Comparison of ENCODE assay signal across 2 cellular contexts in the genomic region with DNA sequence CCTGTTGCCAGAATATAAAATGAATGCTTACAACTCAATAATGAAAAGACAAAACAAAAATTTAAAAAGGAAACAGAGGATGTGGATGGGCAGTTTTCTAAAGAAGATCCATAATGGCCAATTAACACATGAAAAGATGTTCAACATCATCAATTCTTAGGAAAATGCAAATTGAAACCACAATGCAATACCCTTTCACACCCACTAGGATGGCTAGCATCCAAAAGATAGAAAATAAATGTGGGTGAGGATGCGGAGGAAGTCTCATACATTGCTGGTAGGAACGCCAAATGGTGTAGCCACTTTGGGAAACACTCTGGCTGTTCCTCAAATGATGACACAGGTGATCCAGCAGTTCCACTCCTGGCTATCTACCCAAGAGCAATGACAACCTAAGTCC.
TF ChIP-seq lines count a peak whose summit lies in the region.

No MANE protein-coding gene starts in this region.

TF ChIP-seq in HCT116, 20 proteins besides CTCF, POLR2A, EP300 and RAD21:
- no peak for TF ChIP-seq EGR1 (IDR thresholded peaks at IDR 0.05; ENCODE audit: low read depth)

TF ChIP-seq in H1, 55 proteins besides CTCF, POLR2A, EP300 and RAD21:
- TF ChIP-seq, protein P1, sequence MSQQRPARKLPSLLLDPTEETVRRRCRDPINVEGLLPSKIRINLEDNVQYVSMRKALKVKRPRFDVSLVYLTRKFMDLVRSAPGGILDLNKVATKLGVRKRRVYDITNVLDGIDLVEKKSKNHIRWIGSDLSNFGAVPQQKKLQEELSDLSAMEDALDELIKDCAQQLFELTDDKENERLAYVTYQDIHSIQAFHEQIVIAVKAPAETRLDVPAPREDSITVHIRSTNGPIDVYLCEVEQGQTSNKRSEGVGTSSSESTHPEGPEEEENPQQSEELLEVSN (IDR thresholded peaks at IDR 0.05): no peak
- no peak for TF ChIP-seq EGR1 (IDR thresholded peaks at IDR 0.05; ENCODE audit: borderline replicate concordance, low read depth, low read length)
- no peak for TF ChIP-seq SP1 (IDR thresholded peaks at IDR 0.05; ENCODE audit: low read depth, low read length)
- TF ChIP-seq JUND (IDR thresholded peaks at IDR 0.05; ENCODE audit: low read length): no peak
- TF ChIP-seq, protein P2, sequence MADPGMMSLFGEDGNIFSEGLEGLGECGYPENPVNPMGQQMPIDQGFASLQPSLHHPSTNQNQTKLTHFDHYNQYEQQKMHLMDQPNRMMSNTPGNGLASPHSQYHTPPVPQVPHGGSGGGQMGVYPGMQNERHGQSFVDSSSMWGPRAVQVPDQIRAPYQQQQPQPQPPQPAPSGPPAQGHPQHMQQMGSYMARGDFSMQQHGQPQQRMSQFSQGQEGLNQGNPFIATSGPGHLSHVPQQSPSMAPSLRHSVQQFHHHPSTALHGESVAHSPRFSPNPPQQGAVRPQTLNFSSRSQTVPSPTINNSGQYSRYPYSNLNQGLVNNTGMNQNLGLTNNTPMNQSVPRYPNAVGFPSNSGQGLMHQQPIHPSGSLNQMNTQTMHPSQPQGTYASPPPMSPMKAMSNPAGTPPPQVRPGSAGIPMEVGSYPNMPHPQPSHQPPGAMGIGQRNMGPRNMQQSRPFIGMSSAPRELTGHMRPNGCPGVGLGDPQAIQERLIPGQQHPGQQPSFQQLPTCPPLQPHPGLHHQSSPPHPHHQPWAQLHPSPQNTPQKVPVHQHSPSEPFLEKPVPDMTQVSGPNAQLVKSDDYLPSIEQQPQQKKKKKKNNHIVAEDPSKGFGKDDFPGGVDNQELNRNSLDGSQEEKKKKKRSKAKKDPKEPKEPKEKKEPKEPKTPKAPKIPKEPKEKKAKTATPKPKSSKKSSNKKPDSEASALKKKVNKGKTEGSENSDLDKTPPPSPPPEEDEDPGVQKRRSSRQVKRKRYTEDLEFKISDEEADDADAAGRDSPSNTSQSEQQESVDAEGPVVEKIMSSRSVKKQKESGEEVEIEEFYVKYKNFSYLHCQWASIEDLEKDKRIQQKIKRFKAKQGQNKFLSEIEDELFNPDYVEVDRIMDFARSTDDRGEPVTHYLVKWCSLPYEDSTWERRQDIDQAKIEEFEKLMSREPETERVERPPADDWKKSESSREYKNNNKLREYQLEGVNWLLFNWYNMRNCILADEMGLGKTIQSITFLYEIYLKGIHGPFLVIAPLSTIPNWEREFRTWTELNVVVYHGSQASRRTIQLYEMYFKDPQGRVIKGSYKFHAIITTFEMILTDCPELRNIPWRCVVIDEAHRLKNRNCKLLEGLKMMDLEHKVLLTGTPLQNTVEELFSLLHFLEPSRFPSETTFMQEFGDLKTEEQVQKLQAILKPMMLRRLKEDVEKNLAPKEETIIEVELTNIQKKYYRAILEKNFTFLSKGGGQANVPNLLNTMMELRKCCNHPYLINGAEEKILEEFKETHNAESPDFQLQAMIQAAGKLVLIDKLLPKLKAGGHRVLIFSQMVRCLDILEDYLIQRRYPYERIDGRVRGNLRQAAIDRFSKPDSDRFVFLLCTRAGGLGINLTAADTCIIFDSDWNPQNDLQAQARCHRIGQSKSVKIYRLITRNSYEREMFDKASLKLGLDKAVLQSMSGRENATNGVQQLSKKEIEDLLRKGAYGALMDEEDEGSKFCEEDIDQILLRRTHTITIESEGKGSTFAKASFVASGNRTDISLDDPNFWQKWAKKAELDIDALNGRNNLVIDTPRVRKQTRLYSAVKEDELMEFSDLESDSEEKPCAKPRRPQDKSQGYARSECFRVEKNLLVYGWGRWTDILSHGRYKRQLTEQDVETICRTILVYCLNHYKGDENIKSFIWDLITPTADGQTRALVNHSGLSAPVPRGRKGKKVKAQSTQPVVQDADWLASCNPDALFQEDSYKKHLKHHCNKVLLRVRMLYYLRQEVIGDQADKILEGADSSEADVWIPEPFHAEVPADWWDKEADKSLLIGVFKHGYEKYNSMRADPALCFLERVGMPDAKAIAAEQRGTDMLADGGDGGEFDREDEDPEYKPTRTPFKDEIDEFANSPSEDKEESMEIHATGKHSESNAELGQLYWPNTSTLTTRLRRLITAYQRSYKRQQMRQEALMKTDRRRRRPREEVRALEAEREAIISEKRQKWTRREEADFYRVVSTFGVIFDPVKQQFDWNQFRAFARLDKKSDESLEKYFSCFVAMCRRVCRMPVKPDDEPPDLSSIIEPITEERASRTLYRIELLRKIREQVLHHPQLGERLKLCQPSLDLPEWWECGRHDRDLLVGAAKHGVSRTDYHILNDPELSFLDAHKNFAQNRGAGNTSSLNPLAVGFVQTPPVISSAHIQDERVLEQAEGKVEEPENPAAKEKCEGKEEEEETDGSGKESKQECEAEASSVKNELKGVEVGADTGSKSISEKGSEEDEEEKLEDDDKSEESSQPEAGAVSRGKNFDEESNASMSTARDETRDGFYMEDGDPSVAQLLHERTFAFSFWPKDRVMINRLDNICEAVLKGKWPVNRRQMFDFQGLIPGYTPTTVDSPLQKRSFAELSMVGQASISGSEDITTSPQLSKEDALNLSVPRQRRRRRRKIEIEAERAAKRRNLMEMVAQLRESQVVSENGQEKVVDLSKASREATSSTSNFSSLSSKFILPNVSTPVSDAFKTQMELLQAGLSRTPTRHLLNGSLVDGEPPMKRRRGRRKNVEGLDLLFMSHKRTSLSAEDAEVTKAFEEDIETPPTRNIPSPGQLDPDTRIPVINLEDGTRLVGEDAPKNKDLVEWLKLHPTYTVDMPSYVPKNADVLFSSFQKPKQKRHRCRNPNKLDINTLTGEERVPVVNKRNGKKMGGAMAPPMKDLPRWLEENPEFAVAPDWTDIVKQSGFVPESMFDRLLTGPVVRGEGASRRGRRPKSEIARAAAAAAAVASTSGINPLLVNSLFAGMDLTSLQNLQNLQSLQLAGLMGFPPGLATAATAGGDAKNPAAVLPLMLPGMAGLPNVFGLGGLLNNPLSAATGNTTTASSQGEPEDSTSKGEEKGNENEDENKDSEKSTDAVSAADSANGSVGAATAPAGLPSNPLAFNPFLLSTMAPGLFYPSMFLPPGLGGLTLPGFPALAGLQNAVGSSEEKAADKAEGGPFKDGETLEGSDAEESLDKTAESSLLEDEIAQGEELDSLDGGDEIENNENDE (IDR thresholded peaks at IDR 0.05; ENCODE audit: insufficient replicate concordance, low read length): no peak
- no peak for TF ChIP-seq MAFK (IDR thresholded peaks at IDR 0.05; ENCODE audit: low read depth, low read length)
- TF ChIP-seq CBX8 (IDR thresholded peaks at IDR 0.05; ENCODE audit: borderline replicate concordance, low read depth, low read length): no peak
- TF ChIP-seq HDAC2 (IDR thresholded peaks at IDR 0.05; ENCODE audit: borderline replicate concordance in 1 of 2, low read depth in 2 of 2, low read length in 2 of 2): no peak
- no peak for TF ChIP-seq BRCA1 (IDR thresholded peaks at IDR 0.05; ENCODE audit: low read depth, low read length)
- no peak for TF ChIP-seq RFX5 (IDR thresholded peaks at IDR 0.05; ENCODE audit: borderline replicate concordance, low read depth, low read length)
- no peak for TF ChIP-seq RBBP5 (IDR thresholded peaks at IDR 0.05; ENCODE audit: borderline replicate concordance, low read depth, low read length)
